Comparison of ENCODE assay signal across 26 cellular contexts in genomic region chr2:173955867-173956266, GRCh38. TPM values are rescaled to one million over a fixed set of nuclear protein-coding genes. Genes with fewer than 3 reads are reported as not detected.
A peak's percentile ranks its signal among the peaks of the same experiment; 100 is the strongest.
DNase-seq lines count a peak whose midpoint lies in the region; ATAC-seq, FAIRE-seq and TF ChIP-seq lines count a peak whose summit lies in the region.
"Had no signal": no experiment of that assay in that cellular context is flagged by ENCODE, and none has a peak within 500 bp of the region (broad histone marks: within the 10 kb centered on the region; RNA-seq: fewer than 3 reads in every experiment).

No MANE protein-coding gene starts in this region.

- peaks cover 26% of the 10 kb centered on the region for H3K36me3 ChIP-seq in CD8-positive, alpha-beta memory T cell (ENCODE audit: insufficient read depth, low read length)
- H3K36me3 ChIP-seq: breast epithelium, prostate gland had no signal

- no peaks in the 10 kb centered on the region for H3K9me3 Mint-ChIP-seq in CD14-positive monocyte
- no peaks in the 10 kb centered on the region for H3K9me3 Mint-ChIP-seq in CD8-positive, alpha-beta memory T cell
- H3K9me3 Mint-ChIP-seq in activated T-helper 17 cell treated with anti-CD3 and anti-CD28 coated beads, Interleukin-2, amount 50 U/mL, for 72 hours = no peaks in the 10 kb centered on the region
- peaks cover 12% of the 10 kb centered on the region for H3K9me3 Mint-ChIP-seq in mesothelial cell of epicardium
- H3K9me3 Mint-ChIP-seq: activated CD4-positive, alpha-beta memory T cell treated with anti-CD3 and anti-CD28 coated beads, Interleukin-2, amount 10 ng/mL, durations not matched to agents 7 days and 5 days; activated naive CD4-positive, alpha-beta T cell treated with anti-CD3 and anti-CD28 coated beads, Interleukin-2, amount 10 ng/mL, durations not matched to agents 7 days and 5 days; T-helper 2 cell treated with Interferon-gamma antibody and Interleukin-4, amounts not matched to agents 5 μg/mL and 100 μg/mL, for 36 hours had no signal

- CTCF ChIA-PET in CD8-positive, alpha-beta memory T cell (lab: Charles Lee) = no interaction called here

- H3K4me3 ChIP-seq in CD8-positive, alpha-beta memory T cell (ENCODE audit: low read length) = no peak overlapping the region
- H3K4me3 ChIP-seq: BLaER1, breast epithelium, prostate gland, sigmoid colon, thyroid gland had no signal

- no peak for FAIRE-seq in D721Med (lab: Jason Lieb, UNC)

- H3K9me3 ChIP-seq in CD8-positive, alpha-beta memory T cell (ENCODE audit: low read length) = no peaks in the 10 kb centered on the region
- H3K9me3 ChIP-seq: breast epithelium, prostate gland, sigmoid colon, thyroid gland had no signal

- no peak overlapping the region for H3K4me3 Mint-ChIP-seq in CD14-positive monocyte
- H3K4me3 Mint-ChIP-seq in CD8-positive, alpha-beta memory T cell = peak overlapping the region in 5 of 7 donors; percentile 44 to 57 (median 46)
- H3K4me3 Mint-ChIP-seq in activated T-helper 17 cell treated with anti-CD3 and anti-CD28 coated beads, Interleukin-2, amount 50 U/mL, for 72 hours = peak overlapping the region; percentile 60
- no peak overlapping the region for H3K4me3 Mint-ChIP-seq in mesothelial cell of epicardium
- H3K4me3 Mint-ChIP-seq: activated CD4-positive, alpha-beta memory T cell treated with anti-CD3 and anti-CD28 coated beads, Interleukin-2, amount 10 ng/mL, durations not matched to agents 7 days and 5 days; activated naive CD4-positive, alpha-beta T cell treated with anti-CD3 and anti-CD28 coated beads, Interleukin-2, amount 10 ng/mL, durations not matched to agents 7 days and 5 days; T-helper 2 cell treated with Interferon-gamma antibody and Interleukin-4, amounts not matched to agents 5 μg/mL and 100 μg/mL, for 36 hours had no signal

- no peaks in the 10 kb centered on the region for H3K27me3 ChIP-seq in CD8-positive, alpha-beta memory T cell (ENCODE audit: insufficient read depth, low read length, poor library complexity, severe bottlenecking)
- H3K27me3 ChIP-seq: BLaER1, breast epithelium, sigmoid colon, thyroid gland had no signal

- TF ChIP-seq CTCF in CD14-positive monocyte (IDR thresholded peaks at IDR 0.05) (no peak), mesothelial cell of epicardium (IDR thresholded peaks at IDR 0.05; ENCODE audit: unreplicated experiment) (no peak), D721Med (IDR thresholded peaks at IDR 0.05; ENCODE audit: insufficient read depth, missing control alignments) (no peak)

- H3K27ac Mint-ChIP-seq in CD14-positive monocyte (peak overlapping the region in 4 of 7 donors; percentile 26 to 72 (median 58)), mesothelial cell of epicardium (peak overlapping the region; percentile 4)
- peak overlapping the region in 4 of 8 donors; percentile 1 to 88 (median 56) for H3K27ac Mint-ChIP-seq in CD8-positive, alpha-beta memory T cell
- H3K27ac Mint-ChIP-seq in activated T-helper 17 cell treated with anti-CD3 and anti-CD28 coated beads, Interleukin-2, amount 50 U/mL, for 72 hours = no peak overlapping the region
- H3K27ac Mint-ChIP-seq: activated CD4-positive, alpha-beta memory T cell treated with anti-CD3 and anti-CD28 coated beads, Interleukin-2, amount 10 ng/mL, durations not matched to agents 7 days and 5 days; activated naive CD4-positive, alpha-beta T cell treated with anti-CD3 and anti-CD28 coated beads, Interleukin-2, amount 10 ng/mL, durations not matched to agents 7 days and 5 days; T-helper 2 cell treated with Interferon-gamma antibody and Interleukin-4, amounts not matched to agents 5 μg/mL and 100 μg/mL, for 36 hours had no signal

- H3K27ac ChIP-seq in CD8-positive, alpha-beta memory T cell (ENCODE audit: low read depth, low read length) = no peak overlapping the region
- H3K27ac ChIP-seq: BLaER1, prostate gland, thyroid gland had no signal

- peaks cover 90% of the 10 kb centered on the region for H3K4me1 ChIP-seq in CD8-positive, alpha-beta memory T cell (ENCODE audit: insufficient read depth, low read length)

- peaks cover 64 to 80% of the 10 kb centered on the region in 2 donors for H3K36me3 Mint-ChIP-seq in CD14-positive monocyte
- peaks cover 22 to 71% (median 33%) of the 10 kb centered on the region in 3 donors for H3K36me3 Mint-ChIP-seq in CD8-positive, alpha-beta memory T cell
- peaks cover 97% of the 10 kb centered on the region for H3K36me3 Mint-ChIP-seq in activated T-helper 17 cell treated with anti-CD3 and anti-CD28 coated beads, Interleukin-2, amount 50 U/mL, for 72 hours (ENCODE audit: low read depth)
- H3K36me3 Mint-ChIP-seq in mesothelial cell of epicardium = peaks cover 59% of the 10 kb centered on the region

- H3K27me3 Mint-ChIP-seq in CD14-positive monocyte (ENCODE audit: low read depth in 3 of 3) (no peaks in the 10 kb centered on the region), mesothelial cell of epicardium (ENCODE audit: low read depth) (no peaks in the 10 kb centered on the region)
- H3K27me3 Mint-ChIP-seq in CD8-positive, alpha-beta memory T cell = no peaks in the 10 kb centered on the region
- H3K27me3 Mint-ChIP-seq in activated T-helper 17 cell treated with anti-CD3 and anti-CD28 coated beads, Interleukin-2, amount 50 U/mL, for 72 hours = no peaks in the 10 kb centered on the region
- H3K27me3 Mint-ChIP-seq: activated CD4-positive, alpha-beta memory T cell treated with anti-CD3 and anti-CD28 coated beads, Interleukin-2, amount 10 ng/mL, durations not matched to agents 7 days and 5 days; activated naive CD4-positive, alpha-beta T cell treated with anti-CD3 and anti-CD28 coated beads, Interleukin-2, amount 10 ng/mL, durations not matched to agents 7 days and 5 days had no signal

- H3K4me1 Mint-ChIP-seq in CD14-positive monocyte (peaks cover 80% of the 10 kb centered on the region), mesothelial cell of epicardium (peaks cover 43% of the 10 kb centered on the region)
- peaks cover 88 to 99% (median 98%) of the 10 kb centered on the region in 3 donors for H3K4me1 Mint-ChIP-seq in CD8-positive, alpha-beta memory T cell
- H3K4me1 Mint-ChIP-seq in activated T-helper 17 cell treated with anti-CD3 and anti-CD28 coated beads, Interleukin-2, amount 50 U/mL, for 72 hours = peaks cover 73% of the 10 kb centered on the region

- POLR2A ChIA-PET in CD8-positive, alpha-beta memory T cell (lab: Charles Lee) = no interaction called here

- no peak for ATAC-seq in activated T-helper 17 cell treated with anti-CD3 and anti-CD28 coated beads, Interleukin-2, amount 50 U/mL, for 72 hours (replicated peaks)
- ATAC-seq in HG03520 (IDR thresholded peaks at IDR 0.05; ENCODE audit: unreplicated experiment) = no peak

- intact Hi-C loops in CD14-positive monocyte (cut with micrococcal nuclease) = no loop called here

- DNase-seq in CD14-positive monocyte (ENCODE audit: low spot score) (no peak), mesothelial cell of epicardium (ENCODE audit: low spot score in 2 of 2, unreplicated experiment in 2 of 2) (no peak), NCI-H69 (lab: John Stamatoyannopoulos, UW) (no peak), D721Med (ENCODE audit: insufficient read length, low spot score) (no peak)
- no peak for DNase-seq in CD8-positive, alpha-beta memory T cell
- DNase-seq: activated CD4-positive, alpha-beta memory T cell treated with anti-CD3 and anti-CD28 coated beads, Interleukin-2, amount 10 ng/mL, durations not matched to agents 7 days and 5 days; activated CD8-positive, alpha-beta memory T cell treated with anti-CD3 and anti-CD28 coated beads, Interleukin-2, amount 50 U/mL, for 4 hours; activated naive CD4-positive, alpha-beta T cell treated with anti-CD3 and anti-CD28 coated beads, Interleukin-2, amount 10 ng/mL, durations not matched to agents 7 days and 5 days; anterior cingulate cortex; Calu3; hypothalamus; mammary epithelial cell; NCI-H2029 treated with DMSO at 0.1 percent for 48 hours; NCI-H526; PC-3; sigmoid colon; SK-N-SH; stimulated activated CD4-positive, alpha-beta T cell treated with anti-CD3 and anti-CD28 coated beads, Interleukin-12 subunit alpha, Interleukin-12 subunit beta, amount 100 ng/mL, for 4 hours; stimulated activated CD4-positive, alpha-beta T cell treated with anti-CD3 and anti-CD28 coated beads, Interleukin-2, amount 100 ng/mL, for 48 hours; thyroid gland had no signal

RNA-seq across cellular contexts. Expression of gene SP3, which starts 9.3 kb away (rescaled TPM):
- polyA plus RNA-seq in CD14-positive monocyte = 10 to 100 TPM; 44.8 to 54.2 TPM
- 10 to 100 TPM; 93.0 to 98.4 TPM for total RNA-seq in CD8-positive, alpha-beta memory T cell
- 61.0 TPM for polyA plus RNA-seq in CD8-positive, alpha-beta memory T cell
- total RNA-seq in activated T-helper 17 cell treated with anti-CD3 and anti-CD28 coated beads, Interleukin-2, amount 50 U/mL, for 72 hours = 100 to 1,000 TPM in 1 of 2 donors, 10 to 100 TPM in 1; 84.4 to 103 TPM
- total RNA-seq in mesothelial cell of epicardium = 106 to 113 TPM (median 110 TPM) in 3 replicates

Comparison
In these comparisons a context has a peak if more than half of its experiments do, and no peak if none do; other contexts are left out.
1. H3K4me3 Mint-ChIP-seq: peak in CD8-positive, alpha-beta memory T cell (5 of 7) and activated T-helper 17 cell treated with anti-CD3 and anti-CD28 coated beads, Interleukin-2, amount 50 U/mL, for 72 hours (single experiment); none in CD14-positive monocyte (0 of 2) and mesothelial cell of epicardium (single experiment).